ENCODE assay signal across 9 cellular contexts in the genomic region with DNA sequence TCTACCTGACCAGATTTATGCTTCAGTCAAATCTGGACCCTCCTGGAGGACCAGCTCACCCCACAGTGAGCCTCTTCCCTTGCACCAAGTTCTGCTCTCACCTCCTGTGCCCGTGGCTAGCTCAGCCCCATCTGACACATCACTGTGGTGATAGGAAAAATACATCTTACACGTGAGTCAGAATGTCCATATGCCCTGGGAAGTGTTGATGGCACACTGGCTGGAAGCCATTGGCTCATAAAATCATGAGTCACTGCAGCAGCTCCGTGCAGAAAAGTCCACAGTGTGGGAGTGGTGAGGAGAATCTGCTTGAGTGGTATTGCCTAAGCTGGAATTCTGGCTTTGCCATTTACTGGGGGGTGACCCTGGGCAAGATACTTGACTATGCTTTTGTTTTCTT. TPM values are rescaled to one million over a fixed set of nuclear protein-coding genes. Genes with fewer than 3 reads are reported as not detected.
DNase-seq lines count a peak whose midpoint lies in the region; ATAC-seq and TF ChIP-seq lines count a peak whose summit lies in the region.
"Had no signal": no experiment of that assay in that cellular context is flagged by ENCODE, and none has a peak within 500 bp of the region (broad histone marks: within the 10 kb centered on the region; RNA-seq: fewer than 3 reads in every experiment).

No MANE protein-coding gene starts in this region.

- ATAC-seq in HG03457 (IDR thresholded peaks at IDR 0.05; ENCODE audit: unreplicated experiment) = no peak

- H3K9me3 ChIP-seq in ovary = no peaks in the 10 kb centered on the region
- H3K9me3 ChIP-seq in thyroid gland = no peaks in the 10 kb centered on the region

- no peaks in the 10 kb centered on the region for H3K27me3 ChIP-seq in ovary
- H3K27me3 ChIP-seq in thyroid gland = no peaks in the 10 kb centered on the region

- no peak overlapping the region for H3K4me3 Mint-ChIP-seq in T-helper 2 cell treated with Interferon-gamma antibody and Interleukin-4, amounts not matched to agents 5 μg/mL and 100 μg/mL, for 36 hours
- no peak overlapping the region for H3K4me3 Mint-ChIP-seq in osteocyte (ENCODE audit: unreplicated experiment)

- CTCF ChIA-PET in RWPE1 (lab: Yijun Ruan, JAX) = interaction anchor here (0.7 to 1.0 kb wide), 2 partner anchors 18 to 526 kb away, joined by 3 read pairs; no protein-coding TSS in a partner anchor

- H3K27me3 Mint-ChIP-seq in T-helper 2 cell treated with Interferon-gamma antibody and Interleukin-4, amounts not matched to agents 5 μg/mL and 100 μg/mL, for 36 hours (ENCODE audit: low read depth) = peaks cover 3% of the 10 kb centered on the region
- no peaks in the 10 kb centered on the region for H3K27me3 Mint-ChIP-seq in osteocyte (ENCODE audit: unreplicated experiment)

- H3K4me3 ChIP-seq in ovary (no peak overlapping the region), thyroid gland (replicated peaks in 1 of 3) (no peak overlapping the region)

- WGBS in ovary, 3 donors = 15 to 25% (median 21%) methylated on average over 3 of the region's 3 CpGs
- WGBS in thyroid gland, 2 donors = 35 to 56% methylated on average over 3 of the region's 3 CpGs

- peaks cover 3% of the 10 kb centered on the region for H3K36me3 Mint-ChIP-seq in T-helper 2 cell treated with Interferon-gamma antibody and Interleukin-4, amounts not matched to agents 5 μg/mL and 100 μg/mL, for 36 hours (ENCODE audit: low read depth)
- H3K36me3 Mint-ChIP-seq in osteocyte (ENCODE audit: unreplicated experiment) = no peaks in the 10 kb centered on the region

- no peaks in the 10 kb centered on the region for H3K36me3 ChIP-seq in ovary
- H3K36me3 ChIP-seq in thyroid gland = no peaks in the 10 kb centered on the region

- no peak for TF ChIP-seq EP300 in ovary (IDR thresholded peaks at IDR 0.05)

- H3K27ac ChIP-seq in RWPE1 (peak overlapping the region; percentile 93), ovary (no peak overlapping the region), thyroid gland (no peak overlapping the region)

- no peak overlapping the region for H3K27ac Mint-ChIP-seq in T-helper 2 cell treated with Interferon-gamma antibody and Interleukin-4, amounts not matched to agents 5 μg/mL and 100 μg/mL, for 36 hours
- peak overlapping the region; percentile 53 for H3K27ac Mint-ChIP-seq in osteocyte (ENCODE audit: unreplicated experiment)

- H3K4me1 ChIP-seq in ovary (ENCODE audit: insufficient read depth) (no peaks in the 10 kb centered on the region), thyroid gland (no peaks in the 10 kb centered on the region)

- TF ChIP-seq POLR2A in ovary (IDR thresholded peaks at IDR 0.05) (no peak), thyroid gland (IDR thresholded peaks at IDR 0.05) (no peak)

- intact Hi-C loops in ovary (cut with DNase I) = no loop called here
- intact Hi-C loops in thyroid gland (cut with DNase I) = no loop called here

- DNase-seq in T-helper 2 cell treated with Interferon-gamma antibody and Interleukin-4, amounts not matched to agents 5 μg/mL and 100 μg/mL, for 36 hours (ENCODE audit: low spot score) = peak; percentile 54
- DNase-seq in T-helper 2 cell (no peak), RWPE1 (ENCODE audit: low spot score) (peak; percentile 93), dedifferentiated amniotic fluid mesenchymal stem cell (ENCODE audit: extremely low spot score) (peak; percentile 90), osteocyte (ENCODE audit: extremely low spot score, unreplicated experiment) (peak; percentile 85), ovary (no peak), thyroid gland (no peak)
- DNase-seq: DND-41 had no signal

- POLR2A ChIA-PET in RWPE1 (lab: Yijun Ruan, JAX; ENCODE audit: low non-redundant PET) = no interaction called here

- peaks cover 21% of the 10 kb centered on the region for H3K4me1 Mint-ChIP-seq in T-helper 2 cell treated with Interferon-gamma antibody and Interleukin-4, amounts not matched to agents 5 μg/mL and 100 μg/mL, for 36 hours (ENCODE audit: low read depth)
- H3K4me1 Mint-ChIP-seq in osteocyte (ENCODE audit: unreplicated experiment) = peaks cover 19% of the 10 kb centered on the region

- TF ChIP-seq CTCF in RWPE1 (conservative IDR thresholded peaks at IDR 0.05; ENCODE audit: low read depth) = no peak
- TF ChIP-seq CTCF in osteocyte (IDR thresholded peaks at IDR 0.05) = no peak
- TF ChIP-seq CTCF in ovary (IDR thresholded peaks at IDR 0.05) = no peak
- no peak for TF ChIP-seq CTCF in thyroid gland (IDR thresholded peaks at IDR 0.05)

- peaks cover 10% of the 10 kb centered on the region for H3K9me3 Mint-ChIP-seq in T-helper 2 cell treated with Interferon-gamma antibody and Interleukin-4, amounts not matched to agents 5 μg/mL and 100 μg/mL, for 36 hours
- no peaks in the 10 kb centered on the region for H3K9me3 Mint-ChIP-seq in osteocyte (ENCODE audit: unreplicated experiment)

RNA-seq across cellular contexts. Expression of a gene that starts 42.6 kb away (rescaled TPM):
- 0.91 and 1.2 TPM in 2 replicates for total RNA-seq in osteocyte
- 10 to 100 TPM in 1 of 7 donors, 1 to 10 TPM in 6; 6.8 to 11.2 (median 8.0) TPM for total RNA-seq in ovary
- 10 to 100 TPM in 1 of 2 donors, 1 to 10 TPM in 1; 9.9 to 24.6 TPM for polyA plus RNA-seq in ovary
- 10 to 100 TPM in 2 of 4 donors, 1 to 10 TPM in 2; 7.9 to 19.6 (median 12.1) TPM for total RNA-seq in thyroid gland

Comparison
In these comparisons a context has a peak if more than half of its experiments do, and no peak if none do; other contexts are left out.
1. DNase-seq: peak in T-helper 2 cell treated with Interferon-gamma antibody and Interleukin-4, amounts not matched to agents 5 μg/mL and 100 μg/mL, for 36 hours (single experiment), RWPE1 (single experiment), dedifferentiated amniotic fluid mesenchymal stem cell (single experiment) and osteocyte (single experiment); none in T-helper 2 cell (0 of 5), ovary (0 of 5) and thyroid gland (0 of 2).